1 cellular context compared by ENCODE assay signal in genomic region chr21:44918107-44918470, GRCh38.
TF ChIP-seq lines count a peak whose summit lies in the region.

No MANE protein-coding gene starts in this region.

TF ChIP-seq in GM12878, 131 proteins besides CTCF, POLR2A, EP300 and RAD21:
- no peak for TF ChIP-seq ZBTB11 (CRISPR knock-in tag; IDR thresholded peaks at IDR 0.05)
- TF ChIP-seq CHD2 (IDR thresholded peaks at IDR 0.05; ENCODE audit: borderline replicate concordance, low read depth, low read length) = no peak
- no peak for TF ChIP-seq USF1 (IDR thresholded peaks at IDR 0.05; ENCODE audit: borderline replicate concordance, extremely low read length, insufficient read depth, low read depth, low read length)
- TF ChIP-seq ZNF687 (IDR thresholded peaks at IDR 0.05) = no peak
- TF ChIP-seq TCF12 (IDR thresholded peaks at IDR 0.05; ENCODE audit: low read depth, low read length) = no peak
- TF ChIP-seq EGR1 (IDR thresholded peaks at IDR 0.05; ENCODE audit: borderline replicate concordance in 1 of 2, low read depth in 2 of 2, low read length in 2 of 2) = no peak
- TF ChIP-seq RB1 (IDR thresholded peaks at IDR 0.05; ENCODE audit: borderline replicate concordance) = no peak
- TF ChIP-seq ZBTB40 (IDR thresholded peaks at IDR 0.05; ENCODE audit: borderline replicate concordance) = no peak
- no peak for TF ChIP-seq MXI1 (IDR thresholded peaks at IDR 0.05; ENCODE audit: low read depth, low read length)
- TF ChIP-seq SMARCA5 (IDR thresholded peaks at IDR 0.05) = no peak
- TF ChIP-seq SREBF1 (IDR thresholded peaks at IDR 0.05; ENCODE audit: low read length) = no peak
- TF ChIP-seq SRF (IDR thresholded peaks at IDR 0.05; ENCODE audit: low read depth in 2 of 2, low read length in 2 of 2) = no peak
- no peak for TF ChIP-seq EZH2 (IDR thresholded peaks at IDR 0.05; ENCODE audit: borderline replicate concordance, control insufficient read depth, low read depth, low read length)
- TF ChIP-seq SPI1 (IDR thresholded peaks at IDR 0.05; ENCODE audit: borderline replicate concordance, insufficient read depth, low read depth, low read length) = no peak
